1 cellular context compared by ENCODE assay signal in the genomic region with DNA sequence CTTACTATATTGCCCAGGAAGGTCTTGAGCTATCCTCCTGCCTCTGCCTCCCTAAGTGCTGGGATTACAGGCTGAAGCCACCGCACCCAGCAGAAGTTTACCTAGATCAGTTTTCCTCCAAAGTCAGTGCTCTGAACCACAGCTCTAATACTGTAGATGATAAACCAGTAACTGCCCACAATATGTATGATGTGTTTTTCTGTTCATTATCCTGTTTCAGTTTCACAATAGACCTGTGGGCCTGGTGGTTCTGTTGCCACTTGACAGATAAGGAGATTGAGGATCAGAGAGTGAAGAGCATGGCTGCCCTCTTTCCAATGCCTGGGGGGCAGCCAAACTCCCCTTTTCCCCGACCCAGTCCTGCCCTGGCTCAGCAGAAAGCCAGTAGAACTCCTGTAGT.
TF ChIP-seq lines count a peak whose summit lies in the region.

No MANE protein-coding gene starts in this region.

TF ChIP-seq in GM12878, 131 proteins besides CTCF, POLR2A, EP300 and RAD21 (continued from another document):
- TF ChIP-seq, protein P1, sequence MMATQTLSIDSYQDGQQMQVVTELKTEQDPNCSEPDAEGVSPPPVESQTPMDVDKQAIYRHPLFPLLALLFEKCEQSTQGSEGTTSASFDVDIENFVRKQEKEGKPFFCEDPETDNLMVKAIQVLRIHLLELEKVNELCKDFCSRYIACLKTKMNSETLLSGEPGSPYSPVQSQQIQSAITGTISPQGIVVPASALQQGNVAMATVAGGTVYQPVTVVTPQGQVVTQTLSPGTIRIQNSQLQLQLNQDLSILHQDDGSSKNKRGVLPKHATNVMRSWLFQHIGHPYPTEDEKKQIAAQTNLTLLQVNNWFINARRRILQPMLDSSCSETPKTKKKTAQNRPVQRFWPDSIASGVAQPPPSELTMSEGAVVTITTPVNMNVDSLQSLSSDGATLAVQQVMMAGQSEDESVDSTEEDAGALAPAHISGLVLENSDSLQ (IDR thresholded peaks at IDR 0.05), result no peak
- TF ChIP-seq MEF2B (IDR thresholded peaks at IDR 0.05; ENCODE audit: partially characterized antibody, poor library complexity, severe bottlenecking) (no peak), IKZF1 (conservative IDR thresholded peaks at IDR 0.05) (no peak), EGR1 (IDR thresholded peaks at IDR 0.05; ENCODE audit: borderline replicate concordance in 1 of 2, low read depth in 2 of 2, low read length in 2 of 2) (no peak), STAT1 (conservative IDR thresholded peaks at IDR 0.05) (no peak), CREB1 (IDR thresholded peaks at IDR 0.05; ENCODE audit: low read depth) (no peak), ZNF622 (IDR thresholded peaks at IDR 0.05) (no peak)
- TF ChIP-seq, protein P2, sequence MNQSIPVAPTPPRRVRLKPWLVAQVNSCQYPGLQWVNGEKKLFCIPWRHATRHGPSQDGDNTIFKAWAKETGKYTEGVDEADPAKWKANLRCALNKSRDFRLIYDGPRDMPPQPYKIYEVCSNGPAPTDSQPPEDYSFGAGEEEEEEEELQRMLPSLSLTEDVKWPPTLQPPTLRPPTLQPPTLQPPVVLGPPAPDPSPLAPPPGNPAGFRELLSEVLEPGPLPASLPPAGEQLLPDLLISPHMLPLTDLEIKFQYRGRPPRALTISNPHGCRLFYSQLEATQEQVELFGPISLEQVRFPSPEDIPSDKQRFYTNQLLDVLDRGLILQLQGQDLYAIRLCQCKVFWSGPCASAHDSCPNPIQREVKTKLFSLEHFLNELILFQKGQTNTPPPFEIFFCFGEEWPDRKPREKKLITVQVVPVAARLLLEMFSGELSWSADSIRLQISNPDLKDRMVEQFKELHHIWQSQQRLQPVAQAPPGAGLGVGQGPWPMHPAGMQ (IDR thresholded peaks at IDR 0.05; ENCODE audit: borderline replicate concordance), result no peak
- TF ChIP-seq, protein P3, sequence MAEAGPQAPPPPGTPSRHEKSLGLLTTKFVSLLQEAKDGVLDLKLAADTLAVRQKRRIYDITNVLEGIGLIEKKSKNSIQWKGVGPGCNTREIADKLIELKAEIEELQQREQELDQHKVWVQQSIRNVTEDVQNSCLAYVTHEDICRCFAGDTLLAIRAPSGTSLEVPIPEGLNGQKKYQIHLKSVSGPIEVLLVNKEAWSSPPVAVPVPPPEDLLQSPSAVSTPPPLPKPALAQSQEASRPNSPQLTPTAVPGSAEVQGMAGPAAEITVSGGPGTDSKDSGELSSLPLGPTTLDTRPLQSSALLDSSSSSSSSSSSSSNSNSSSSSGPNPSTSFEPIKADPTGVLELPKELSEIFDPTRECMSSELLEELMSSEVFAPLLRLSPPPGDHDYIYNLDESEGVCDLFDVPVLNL (IDR thresholded peaks at IDR 0.05; ENCODE audit: low read depth, low read length), result no peak
